ENCODE assay signal across 8 cellular contexts in the genomic region with DNA sequence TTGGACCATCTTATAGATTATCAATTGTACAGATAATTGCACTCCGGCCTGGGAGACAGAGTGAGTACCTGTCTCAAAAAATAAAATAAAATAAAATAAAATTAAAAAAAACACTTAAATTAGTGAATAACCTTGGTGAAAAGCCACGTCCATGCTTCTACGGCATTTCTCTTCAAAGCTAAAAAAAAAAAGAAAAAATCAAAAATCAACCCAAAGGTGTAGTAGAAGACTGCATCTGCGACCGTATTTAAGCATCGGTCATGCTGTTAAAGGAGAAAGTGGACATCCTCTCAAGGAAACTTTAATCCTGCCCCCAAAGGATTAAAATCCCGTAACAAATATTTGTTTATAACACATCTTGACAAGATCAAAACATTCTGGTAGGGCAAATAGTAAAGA.
DNase-seq lines count a peak whose midpoint lies in the region; TF ChIP-seq lines count a peak whose summit lies in the region.

No MANE protein-coding gene starts in this region.

- H4K20me1 ChIP-seq in SU-DHL-6 (ENCODE audit: low read depth, low read length) = peaks cover 28% of the 10 kb centered on the region

- peak overlapping the region; percentile 75 for H3K4me2 ChIP-seq in SU-DHL-6 (ENCODE audit: low read depth, low read length, poor library complexity, severe bottlenecking)

- H3K9me2 ChIP-seq in SU-DHL-6 (replicated peaks; ENCODE audit: insufficient read depth, low read length) = no peaks in the 10 kb centered on the region

- peak overlapping the region; percentile 90 for H2AFZ ChIP-seq in SU-DHL-6 (ENCODE audit: low read depth, low read length, severe bottlenecking)

- TF ChIP-seq CTCF in GM12864 (IDR thresholded peaks at IDR 0.05; ENCODE audit: low read depth, low read length, missing control alignments) (no peak), SU-DHL-6 (IDR thresholded peaks at IDR 0.05; ENCODE audit: insufficient read depth, low read length, poor library complexity, severe bottlenecking) (no peak), fibroblast of pulmonary artery (IDR thresholded peaks at IDR 0.05; ENCODE audit: low read length, missing control alignments) (no peak), retinal pigment epithelial cell (conservative IDR thresholded peaks at IDR 0.05; ENCODE audit: low read depth, low read length) (no peak)

- no peaks in the 10 kb centered on the region for H3K27me3 ChIP-seq in SU-DHL-6 (ENCODE audit: low read length)

- H3K4me3 ChIP-seq in GM12864 (ENCODE audit: low read depth, low read length) = peak overlapping the region; percentile 57
- peak overlapping the region; percentile 60 for H3K4me3 ChIP-seq in SU-DHL-6 (ENCODE audit: insufficient read depth, low read length, poor library complexity, severe bottlenecking)
- peak overlapping the region; percentile 85 for H3K4me3 ChIP-seq in fibroblast of pulmonary artery (replicated peaks; ENCODE audit: low read depth, low read length)
- peak overlapping the region; percentile 58 for H3K4me3 ChIP-seq in retinal pigment epithelial cell (ENCODE audit: low read length)

- peak overlapping the region; percentile 89 for H3K27ac ChIP-seq in SU-DHL-6 (ENCODE audit: low read depth, low read length)

- H3K79me2 ChIP-seq in SU-DHL-6 (ENCODE audit: insufficient read depth, low read length) = peaks cover 38% of the 10 kb centered on the region

- H3K36me3 ChIP-seq in SU-DHL-6 (ENCODE audit: low read length) = peaks cover 15% of the 10 kb centered on the region

- H3K9ac ChIP-seq in SU-DHL-6 (ENCODE audit: low read length) = peak overlapping the region; percentile 85

- peaks cover 19% of the 10 kb centered on the region for H3F3A ChIP-seq in SU-DHL-6 (ENCODE audit: insufficient read depth)

- no peak for DNase-seq in GM12864 (ENCODE audit: low read depth)
- DNase-seq in fibroblast of pulmonary artery (ENCODE audit: low read depth) = no peak
- DNase-seq in retinal pigment epithelial cell (ENCODE audit: low read depth) = no peak
- DNase-seq in NK-92 (lab: John Stamatoyannopoulos, UW; ENCODE audit: unreplicated experiment) = no peak
- no peak for DNase-seq in ecto neural progenitor cell (ENCODE audit: low spot score)
- no peak for DNase-seq in activated effector memory CD4-positive, alpha-beta T cell treated with anti-CD3 and anti-CD28 coated beads, Interleukin-2, amount 50 U/mL, for 16 hours
- DNase-seq in NOMO-1 treated with dmso at 0.1 percent for 144 hours (lab: John Stamatoyannopoulos, UW; ENCODE audit: unreplicated experiment) = no peak

- H3K9me3 ChIP-seq in SU-DHL-6 (ENCODE audit: insufficient read depth, low read length) = no peaks in the 10 kb centered on the region
